1 cellular context compared by ENCODE assay signal in the genomic region with DNA sequence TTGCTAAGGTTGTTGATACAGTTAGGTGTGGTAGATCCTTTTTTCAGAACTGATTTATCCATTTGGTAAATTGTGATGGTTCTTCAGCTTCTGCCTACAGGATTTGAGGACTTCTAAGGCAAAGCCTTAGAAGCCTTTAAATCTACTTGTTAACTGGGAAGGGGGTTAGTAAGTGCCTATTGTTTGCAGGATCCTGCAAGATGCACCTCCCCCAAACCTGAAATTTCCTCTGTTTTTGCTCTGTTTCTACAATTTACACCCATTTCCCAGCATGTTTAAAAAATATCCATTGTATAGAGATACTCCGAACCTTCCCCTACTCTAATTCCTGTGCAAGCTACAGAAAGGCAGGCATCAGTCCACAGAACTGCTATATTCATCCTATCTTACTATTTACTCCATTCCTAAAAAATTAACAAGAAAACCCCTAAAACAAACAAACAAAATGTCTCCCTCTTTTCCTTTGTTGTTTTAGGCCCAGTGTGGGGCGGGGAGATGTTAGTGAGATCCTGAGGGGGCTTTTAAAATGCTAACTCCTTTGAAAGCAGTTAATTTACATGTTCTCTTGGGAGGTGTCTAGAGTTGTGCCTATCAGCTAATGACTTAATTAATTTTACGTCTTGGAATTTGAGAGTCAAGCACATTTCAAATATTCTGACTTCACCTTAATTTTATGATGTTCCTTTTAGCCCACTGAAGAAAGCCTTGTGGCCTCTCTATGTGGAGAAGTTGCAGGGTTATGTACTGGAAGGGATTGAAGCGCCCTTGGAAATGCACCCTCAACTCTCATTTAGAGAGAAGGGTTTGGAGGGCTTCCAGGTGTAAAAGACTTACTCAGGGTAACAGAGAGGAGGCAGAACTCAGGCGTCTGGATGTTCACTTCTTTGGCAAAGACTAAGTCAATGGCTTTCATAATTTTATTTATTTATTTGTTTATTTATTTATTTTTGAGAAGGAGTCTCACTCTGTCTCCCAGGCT.
TF ChIP-seq lines count a peak whose summit lies in the region.

No MANE protein-coding gene starts in this region.

TF ChIP-seq in GM12891, 5 proteins besides CTCF, POLR2A, EP300 and RAD21 (continued from another document):
- no peak for TF ChIP-seq POLR2AphosphoS5 (IDR thresholded peaks at IDR 0.05; ENCODE audit: low read depth, low read length)
